In genomic region chr15:98758224-98758623, GRCh38 we compare ENCODE assay signal across 19 cellular contexts.
"Had no signal": no experiment of that assay in that cellular context is flagged by ENCODE, and none has a peak within 500 bp of the region (broad histone marks: within the 10 kb centered on the region; RNA-seq: fewer than 3 reads in every experiment).

No MANE protein-coding gene starts in this region.

- DNase-seq: activated CD4-positive, alpha-beta T cell treated with anti-CD3 and anti-CD28 coated beads, Interleukin-2, amount 10 ng/mL, durations not matched to agents 24 days and 14 days; activated CD8-positive, alpha-beta T cell treated with anti-CD3 and anti-CD28 coated beads for 36 hours; activated naive CD4-positive, alpha-beta T cell treated with anti-CD3 and anti-CD28 coated beads for 36 hours; activated T-cell treated with anti-CD3 and anti-CD28 coated beads, Interleukin-2, amount 50 U/mL, for 1 hour; effector CD8-positive, alpha-beta T cell; heart right ventricle; immature natural killer cell; kidney glomerular epithelial cell; left ventricle myocardium inferior; mammary epithelial cell; midbrain; stimulated activated CD4-positive, alpha-beta T cell treated with anti-CD3 and anti-CD28 coated beads, Interleukin-2, amount 100 ng/mL, for 24 hours; stimulated activated naive CD4-positive, alpha-beta T cell treated with Interleukin-2 at 50 U/mL for 16 hours; thyroid gland had no signal

- H3K27ac ChIP-seq: ascending aorta, esophagus muscularis mucosa, gastroesophageal sphincter, heart right ventricle, left ventricle myocardium inferior, neural progenitor cell, right atrium auricular region, thyroid gland had no signal

- ATAC-seq: activated CD8-positive, alpha-beta T cell treated with anti-CD3 and anti-CD28 coated beads for 36 hours; gastroesophageal sphincter; heart right ventricle had no signal
